In the genomic region with DNA sequence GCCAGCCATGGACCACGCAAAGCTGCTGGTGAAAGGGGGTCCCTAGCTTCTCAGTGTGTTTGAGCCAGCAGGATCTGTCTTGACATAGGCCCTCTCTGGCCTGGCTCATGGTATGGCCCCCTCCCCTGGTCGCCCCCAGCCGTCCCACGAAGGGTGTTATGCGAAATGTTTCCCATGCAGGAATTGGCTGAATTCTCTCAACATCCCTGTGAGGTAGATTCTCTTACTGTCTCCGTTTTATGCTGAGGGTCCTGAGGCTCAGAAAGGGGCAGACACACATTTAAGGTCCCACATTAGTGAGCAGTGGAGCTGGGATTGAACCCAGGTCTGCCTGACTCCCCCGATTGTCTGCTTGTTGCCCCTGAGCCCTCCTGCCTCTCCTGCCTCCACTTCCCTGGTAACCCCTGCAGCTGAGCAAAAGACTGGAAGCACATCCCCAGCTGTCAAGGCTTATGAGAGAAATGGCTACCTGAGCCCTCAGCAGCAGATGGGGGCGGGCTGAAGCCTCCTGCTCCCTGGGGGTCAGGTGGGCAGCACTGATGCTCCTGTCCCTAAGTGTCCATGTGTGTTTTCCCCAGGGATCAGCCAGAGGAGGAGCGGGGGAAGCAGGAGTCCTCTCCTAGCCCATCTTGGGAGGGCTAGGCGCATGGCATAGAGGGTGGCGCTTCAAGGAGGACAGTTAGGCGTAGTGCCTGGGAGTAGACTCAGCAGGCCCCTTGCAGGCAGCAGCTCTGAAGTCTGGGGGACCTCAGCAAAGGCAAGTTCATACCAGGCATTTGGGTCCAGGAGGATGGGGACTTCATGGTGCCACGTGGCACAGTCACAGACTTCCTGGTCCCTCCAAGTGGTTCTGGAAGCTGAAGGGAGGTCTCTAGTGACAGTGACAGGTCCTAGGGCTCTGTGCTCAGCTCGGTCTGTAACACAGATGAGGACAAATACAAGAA, we compare ENCODE assay signal across 22 cellular contexts.
"Had no signal": no experiment of that assay in that cellular context is flagged by ENCODE, and none has a peak within 500 bp of the region (broad histone marks: within the 10 kb centered on the region; RNA-seq: fewer than 3 reads in every experiment).

No MANE protein-coding gene starts in this region.

- H3K36me3 Mint-ChIP-seq: activated naive CD4-positive, alpha-beta T cell treated with anti-CD3 and anti-CD28 coated beads, Interleukin-2, amount 50 U/mL, for 24 hours; naive thymus-derived CD8-positive, alpha-beta T cell; stimulated activated naive B cell treated with anti-CD40 and anti-IgM and Interleukin-4, amounts not matched to agents 10 μg/mL and 1 μg/mL and 100 μg/mL, for 72 hours had no signal

- H3K27ac Mint-ChIP-seq: activated B cell treated with CpG ODN at 0.5 μM for 24 hours; activated CD4-positive, alpha-beta T cell treated with anti-CD3 and anti-CD28 coated beads for 36 hours; activated naive CD4-positive, alpha-beta T cell treated with anti-CD3 and anti-CD28 coated beads, Interleukin-2, amount 50 U/mL, for 24 hours; activated naive CD8-positive, alpha-beta T cell treated with anti-CD3 and anti-CD28 coated beads, Interleukin-2, amount 50 U/mL, for 24 hours; stimulated activated naive B cell treated with anti-CD40 and anti-IgM and Interleukin-4, amounts not matched to agents 10 μg/mL and 1 μg/mL and 100 μg/mL, for 72 hours; T-helper 1 cell treated with Interleukin-12 subunit alpha and Interleukin-12 subunit beta and Interleukin-4 antibody, amounts not matched to agents 30 μg/mL and 1 μg/mL, for 36 hours had no signal

- H3K27me3 Mint-ChIP-seq: activated B cell treated with CpG ODN at 0.5 μM for 24 hours; activated CD4-positive, alpha-beta T cell treated with anti-CD3 and anti-CD28 coated beads for 36 hours; activated naive CD4-positive, alpha-beta T cell treated with anti-CD3 and anti-CD28 coated beads, Interleukin-2, amount 50 U/mL, for 24 hours; stimulated activated naive B cell treated with anti-CD40 and anti-IgM and Interleukin-4, amounts not matched to agents 10 μg/mL and 1 μg/mL and 100 μg/mL, for 72 hours had no signal

- H3K4me1 Mint-ChIP-seq: activated naive CD4-positive, alpha-beta T cell treated with anti-CD3 and anti-CD28 coated beads, Interleukin-2, amount 50 U/mL, for 24 hours; activated naive CD8-positive, alpha-beta T cell treated with anti-CD3 and anti-CD28 coated beads, Interleukin-2, amount 50 U/mL, for 24 hours had no signal

- DNase-seq: activated B cell treated with CpG ODN at 0.5 μM for 24 hours; activated CD4-positive, alpha-beta T cell treated with anti-CD3 and anti-CD28 coated beads for 36 hours; activated CD8-positive, alpha-beta memory T cell treated with anti-CD3 and anti-CD28 coated beads for 24 hours; activated gamma-delta T cell; activated naive CD8-positive, alpha-beta T cell treated with anti-CD3 and anti-CD28 coated beads, Interleukin-2, amount 50 U/mL, for 24 hours; amygdala; central memory CD4-positive, alpha-beta T cell; glutamatergic neuron; left cardiac atrium; midbrain; naive thymus-derived CD8-positive, alpha-beta T cell; SK-N-SH; stimulated activated CD4-positive, alpha-beta T cell treated with anti-CD3 and anti-CD28 coated beads, Interleukin-15, amount 100 ng/mL, for 24 hours; stimulated activated CD4-positive, alpha-beta T cell treated with anti-CD3 and anti-CD28 coated beads, Interleukin-2, amount 100 ng/mL, for 24 hours; stimulated activated naive B cell treated with anti-CD40 and anti-IgM and Interleukin-4, amounts not matched to agents 10 μg/mL and 1 μg/mL and 100 μg/mL, for 72 hours; stomach; SW 1271; T1000; thyroid gland had no signal

- ATAC-seq: right cardiac atrium had no signal

- H3K9me3 Mint-ChIP-seq: activated B cell treated with CpG ODN at 0.5 μM for 24 hours; activated naive CD4-positive, alpha-beta T cell treated with anti-CD3 and anti-CD28 coated beads, Interleukin-2, amount 50 U/mL, for 24 hours; activated naive CD8-positive, alpha-beta T cell treated with anti-CD3 and anti-CD28 coated beads, Interleukin-2, amount 50 U/mL, for 24 hours; naive thymus-derived CD8-positive, alpha-beta T cell; stimulated activated naive B cell treated with anti-CD40 and anti-IgM and Interleukin-4, amounts not matched to agents 10 μg/mL and 1 μg/mL and 100 μg/mL, for 72 hours; T-helper 1 cell treated with Interleukin-12 subunit alpha and Interleukin-12 subunit beta and Interleukin-4 antibody, amounts not matched to agents 30 μg/mL and 1 μg/mL, for 36 hours had no signal

- H3K4me3 Mint-ChIP-seq: activated B cell treated with CpG ODN at 0.5 μM for 24 hours; activated CD4-positive, alpha-beta T cell treated with anti-CD3 and anti-CD28 coated beads for 36 hours; activated naive CD4-positive, alpha-beta T cell treated with anti-CD3 and anti-CD28 coated beads, Interleukin-2, amount 50 U/mL, for 24 hours; activated naive CD8-positive, alpha-beta T cell treated with anti-CD3 and anti-CD28 coated beads, Interleukin-2, amount 50 U/mL, for 24 hours; naive thymus-derived CD8-positive, alpha-beta T cell; stimulated activated naive B cell treated with anti-CD40 and anti-IgM and Interleukin-4, amounts not matched to agents 10 μg/mL and 1 μg/mL and 100 μg/mL, for 72 hours; T-helper 1 cell treated with Interleukin-12 subunit alpha and Interleukin-12 subunit beta and Interleukin-4 antibody, amounts not matched to agents 30 μg/mL and 1 μg/mL, for 36 hours had no signal
